ENCODE assay signal across 22 cellular contexts in the genomic region with DNA sequence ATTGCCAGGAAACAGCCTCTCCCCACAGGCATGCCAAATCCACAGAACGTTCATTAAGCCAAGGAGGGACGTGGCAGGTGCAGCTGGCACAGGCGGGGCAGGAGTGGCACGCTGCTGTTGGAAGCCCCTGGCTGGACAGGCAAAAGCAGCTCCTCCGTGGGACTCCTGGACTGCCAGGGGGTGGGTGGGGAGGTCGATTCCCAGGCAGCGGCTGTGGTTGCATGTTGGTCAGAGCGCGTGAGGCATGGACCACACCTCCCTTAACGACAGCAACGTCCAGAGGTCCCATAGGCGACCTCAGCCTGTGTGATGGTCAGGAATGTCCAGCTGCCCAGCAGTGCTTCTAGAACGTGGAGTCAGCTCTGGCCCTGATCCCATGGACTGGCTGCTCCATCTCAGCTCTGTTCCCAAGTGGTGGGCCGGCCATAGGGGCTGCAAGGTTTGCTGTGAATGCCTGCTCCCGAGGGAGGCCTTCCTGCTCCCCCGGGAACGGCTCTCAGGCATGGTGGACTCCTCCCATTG. TPM values are rescaled to one million over a fixed set of nuclear protein-coding genes. Genes with fewer than 3 reads are reported as not detected.
"Had no signal": no experiment of that assay in that cellular context is flagged by ENCODE, and none has a peak within 500 bp of the region (broad histone marks: within the 10 kb centered on the region; RNA-seq: fewer than 3 reads in every experiment).

No MANE protein-coding gene starts in this region.

- DNase-seq: activated CD4-positive, alpha-beta T cell treated with anti-CD3 and anti-CD28 coated beads for 48 hours; activated CD4-positive, alpha-beta T cell treated with anti-CD3 and anti-CD28 coated beads, Interleukin-2, amount 50 U/mL, for 4 hours; activated CD4-positive, CD25-positive, alpha-beta regulatory T cell treated with anti-CD3 and anti-CD28 coated beads, Interleukin-2, amount 50 U/mL, for 72 hours; activated CD8-positive, alpha-beta memory T cell treated with anti-CD3 and anti-CD28 coated beads, Interleukin-2, amount 10 ng/mL, durations not matched to agents 7 days and 5 days; activated effector memory CD4-positive, alpha-beta T cell treated with Interleukin-2 at 50 U/mL for 16 hours; activated naive CD4-positive, alpha-beta T cell; activated T-cell treated with anti-CD3 and anti-CD28 coated beads, Interleukin-2, amount 50 U/mL, for 24 hours; central memory CD4-positive, alpha-beta T cell; NCI-H1694; NCI-H446 treated with DMSO at 0.1 percent for 48 hours; NCI-H524 treated with DMSO at 0.1 percent for 48 hours; NCI-H748 treated with DMSO at 0.1 percent for 48 hours; T-helper 9 cell had no signal

- H3K4me3 ChIP-seq: breast epithelium, MG63, SJSA1 had no signal

- H3K9me3 ChIP-seq: breast epithelium, MG63, SJSA1 had no signal

- H3K27ac ChIP-seq: breast epithelium, SJSA1 had no signal

- H3K4me1 ChIP-seq: breast epithelium, SJSA1 had no signal

- H3K36me3 ChIP-seq: breast epithelium, MG63, SJSA1 had no signal

RNA-seq across cellular contexts. Expression of a gene that starts 6.9 kb away (rescaled TPM):
- total RNA-seq: activated CD8-positive, alpha-beta memory T cell treated with anti-CD3 and anti-CD28 coated beads, Interleukin-2, amount 10 ng/mL, durations not matched to agents 7 days and 5 days; activated T-helper 1 cell treated with anti-CD3 and anti-CD28 coated beads, Interleukin-12 subunit alpha, Interleukin-12 subunit beta, Interleukin-2, Interleukin-4 antibody, amounts not matched to agents 30 ng/mL and 10 ng/mL and 1 ng/mL, durations not matched to agents 14 hours and 24 hours and 36 hours; breast epithelium; OCI-LY7; RPMI7951; T-helper 17 cell had no signal

RNA-seq across cellular contexts. Expression of a gene that starts 16.9 kb away (rescaled TPM):
- total RNA-seq: activated CD8-positive, alpha-beta memory T cell treated with anti-CD3 and anti-CD28 coated beads, Interleukin-2, amount 10 ng/mL, durations not matched to agents 7 days and 5 days; activated T-helper 1 cell treated with anti-CD3 and anti-CD28 coated beads, Interleukin-12 subunit alpha, Interleukin-12 subunit beta, Interleukin-2, Interleukin-4 antibody, amounts not matched to agents 30 ng/mL and 10 ng/mL and 1 ng/mL, durations not matched to agents 14 hours and 24 hours and 36 hours; aorta; breast epithelium; OCI-LY7; RPMI7951; SJSA1; T-helper 17 cell; WTC11 had no signal
- polyA plus RNA-seq: aorta had no signal
